ENCODE assay signal across 1 cellular context in the genomic region with DNA sequence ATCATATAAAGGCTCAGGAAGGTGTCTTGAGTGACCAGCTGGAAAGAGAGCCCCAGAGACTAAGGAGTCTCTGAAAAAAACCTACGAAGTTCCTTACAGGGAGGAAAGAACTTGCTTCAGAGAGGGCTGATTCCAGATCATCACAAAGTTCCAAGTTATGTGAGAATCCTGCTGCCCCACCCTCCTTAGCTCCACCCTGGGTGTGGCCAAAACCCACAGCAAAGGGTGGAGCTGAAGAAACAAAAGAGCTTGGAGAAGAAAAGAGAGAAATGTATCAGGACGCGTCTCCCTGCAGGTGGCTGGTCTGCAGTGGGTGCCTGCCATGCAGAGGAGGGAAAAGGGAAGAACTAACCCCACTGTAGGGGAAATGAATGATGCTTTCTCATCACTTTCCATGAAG.
TF ChIP-seq lines count a peak whose summit lies in the region.

No MANE protein-coding gene starts in this region.

TF ChIP-seq in GM23338, 12 proteins besides CTCF, POLR2A, EP300 and RAD21:
- no peak for TF ChIP-seq STAT1 (IDR thresholded peaks at IDR 0.05; ENCODE audit: unreplicated experiment)
- TF ChIP-seq EZH2phosphoT487 (IDR thresholded peaks at IDR 0.05; ENCODE audit: unreplicated experiment), result no peak
- TF ChIP-seq POLR2AphosphoS5 (IDR thresholded peaks at IDR 0.05; ENCODE audit: low read depth), result no peak
- no peak for TF ChIP-seq CREB1 (CRISPR knock-in tag; IDR thresholded peaks at IDR 0.05; ENCODE audit: low read depth)
- TF ChIP-seq NANOG (IDR thresholded peaks at IDR 0.05; ENCODE audit: borderline replicate concordance), result no peak
- no peak for TF ChIP-seq ZNF462 (CRISPR knock-in tag; IDR thresholded peaks at IDR 0.05)
- TF ChIP-seq REST (IDR thresholded peaks at IDR 0.05; ENCODE audit: unreplicated experiment), result no peak
- no peak for TF ChIP-seq EZH2 (IDR thresholded peaks at IDR 0.05; ENCODE audit: low read depth, unreplicated experiment)
- no peak for TF ChIP-seq JUNB (IDR thresholded peaks at IDR 0.05; ENCODE audit: unreplicated experiment)
- TF ChIP-seq ETS1 (IDR thresholded peaks at IDR 0.05), result no peak
- TF ChIP-seq ZNF114 (CRISPR knock-in tag; IDR thresholded peaks at IDR 0.05), result no peak
- TF ChIP-seq ZNF331 (CRISPR knock-in tag; IDR thresholded peaks at IDR 0.05; ENCODE audit: low read depth), result no peak
